24 cellular contexts compared by ENCODE assay signal in genomic region chr2:171227066-171227782, GRCh38.
A peak's percentile ranks its signal among the peaks of the same experiment; 100 is the strongest.
DNase-seq lines count a peak whose midpoint lies in the region; ATAC-seq, FAIRE-seq and TF ChIP-seq lines count a peak whose summit lies in the region.
"Had no signal": no experiment of that assay in that cellular context is flagged by ENCODE, and none has a peak within 500 bp of the region (broad histone marks: within the 10 kb centered on the region; RNA-seq: fewer than 3 reads in every experiment).

No MANE protein-coding gene starts in this region.

- H3K4ac ChIP-seq in mesendoderm (ENCODE audit: low read depth, low read length) = no peak overlapping the region

- H3K79me2 ChIP-seq in OCI-LY7 (ENCODE audit: insufficient read depth, low read depth, low read length) (no peaks in the 10 kb centered on the region), K562 (ENCODE audit: control insufficient read depth, insufficient read depth, low read length) (no peaks in the 10 kb centered on the region), mesendoderm (ENCODE audit: control insufficient read depth, insufficient read depth, low read length) (no peaks in the 10 kb centered on the region)

- POLR2A ChIA-PET in OCI-LY7 (lab: Charles Lee) = interaction anchor here (0.7 to 1.2 kb wide), 3 partner anchors 22 to 210 kb away, joined by 3 to 13 read pairs (median 3); no protein-coding TSS in a partner anchor
- POLR2A ChIA-PET in K562 (lab: Yijun Ruan, JAX) = interaction anchor here (0.6 to 1.4 kb wide), 4 partner anchors 13 to 1199 kb away, joined by 3 to 5 read pairs (median 3); no protein-coding TSS in a partner anchor

- no peak overlapping the region for H2BK15ac ChIP-seq in mesendoderm (replicated peaks; ENCODE audit: low read depth)

- no peaks in the 10 kb centered on the region for H3K79me1 ChIP-seq in mesendoderm (ENCODE audit: low read length)

- TF ChIP-seq EP300 in K562 (IDR thresholded peaks at IDR 0.05; ENCODE audit: low read length) = no peak

- H3K9me3 ChIP-seq in OCI-LY7 (ENCODE audit: low read length) = peaks cover 12% of the 10 kb centered on the region; the same call in 1 of the 2 replicates
- H3K9me3 ChIP-seq in K562 (replicated peaks; ENCODE audit: control insufficient read depth, insufficient read depth, low read depth, low read length) = no peaks in the 10 kb centered on the region
- H3K9me3 ChIP-seq: prostate gland, tibial artery had no signal

- H2BK120ac ChIP-seq in mesendoderm (ENCODE audit: low read depth, low read length) = no peak overlapping the region

- H3K36me3 ChIP-seq in OCI-LY7 (ENCODE audit: insufficient read depth, low read length) (no peaks in the 10 kb centered on the region; the same call in 1 of the 2 replicates), K562 (ENCODE audit: control insufficient read depth, insufficient read depth, low read length) (no peaks in the 10 kb centered on the region), mesendoderm (ENCODE audit: control insufficient read depth, insufficient read depth, low read length) (no peaks in the 10 kb centered on the region)
- H3K36me3 ChIP-seq: heart left ventricle, prostate gland, tibial artery had no signal

- H3K9me2 ChIP-seq in OCI-LY7 (ENCODE audit: insufficient read depth, low read length) = no peaks in the 10 kb centered on the region

- no peaks in the 10 kb centered on the region for H3K9me1 ChIP-seq in K562 (ENCODE audit: control insufficient read depth, insufficient read depth, low read length)

- in situ Hi-C loops in K562 (cut with MboI) = no loop called here

- peaks cover 6% of the 10 kb centered on the region for H3K4me1 ChIP-seq in OCI-LY7 (ENCODE audit: insufficient read depth, low read length, poor library complexity, severe bottlenecking)
- H3K4me1 ChIP-seq in K562 (replicated peaks in 1 of 2; ENCODE audit: control insufficient read depth in 2 of 2, insufficient read depth in 2 of 2, low read length in 2 of 2) = peaks cover 0 to 6% of the 10 kb centered on the region in 2 experiments; a peak in 3 of 5 replicates
- no peaks in the 10 kb centered on the region for H3K4me1 ChIP-seq in mesendoderm (ENCODE audit: control insufficient read depth, low read depth, low read length)
- H3K4me1 ChIP-seq: heart left ventricle, prostate gland, tibial artery had no signal

- H2AK5ac ChIP-seq in mesendoderm (ENCODE audit: low read length) = no peak overlapping the region

- no peak overlapping the region for H3K56ac ChIP-seq in mesendoderm (ENCODE audit: low read length)

- 16% methylated on average over 2 of the region's 2 CpGs for WGBS in K562 (ENCODE audit: insufficient coverage, low coverage, missing lambda C conversion rate)
- WGBS in mesendoderm (ENCODE audit: extremely low coverage, insufficient coverage, low lambda C conversion rate) = no CpG with 5 or more reads among the region's 2 CpGs

- H3K4me2 ChIP-seq in OCI-LY7 (ENCODE audit: low read length) (no peak overlapping the region), K562 (ENCODE audit: insufficient read depth, low read length) (no peak overlapping the region), mesendoderm (ENCODE audit: low read length) (no peak overlapping the region)

- CTCF ChIA-PET in OCI-LY7 (lab: Charles Lee; ENCODE audit: unreplicated experiment) (no interaction called here), K562 (lab: Yijun Ruan, JAX; ENCODE audit: low intra/inter-chr PET ratio) (no interaction called here)

- ATAC-seq in K562 (peak; percentile 78), left cardiac atrium (no peak), GM21447 (IDR thresholded peaks at IDR 0.05; ENCODE audit: unreplicated experiment) (no peak)
- ATAC-seq: effector memory CD8-positive, alpha-beta T cell; heart left ventricle; stimulated activated naive CD8-positive, alpha-beta T cell treated with anti-CD3 and anti-CD28 coated beads, Interleukin-15, Interleukin-2, amounts not matched to agents 100 U/mL and 50 U/mL, for 24 hours had no signal

- H2BK5ac ChIP-seq in mesendoderm (ENCODE audit: low read length) = no peak overlapping the region

- no peak for FAIRE-seq in K562 (lab: Jason Lieb, UNC)
- FAIRE-seq: small intestine had no signal

- H3K18ac ChIP-seq in mesendoderm (ENCODE audit: low read length) = peak overlapping the region; percentile 12

- no peak for TF ChIP-seq RAD21 in K562 (CRISPR knock-in tag; conservative IDR thresholded peaks at IDR 0.05 in 1 of 2, IDR thresholded peaks at IDR 0.05 in 1 of 2)

- intact Hi-C loops in OCI-LY7 (cut with micrococcal nuclease; ENCODE audit: unreplicated experiment) (no loop called here), K562 (cut with micrococcal nuclease) (loop anchor here (5.0 kb wide), 1 partner anchor 65 kb away; the partner anchor contains the start of gene TLK1), left cardiac atrium (cut with DNase I) (no loop called here)

- no peak overlapping the region for H3K23ac ChIP-seq in mesendoderm (ENCODE audit: low read length)

- H3K27me3 ChIP-seq in K562 (ENCODE audit: control insufficient read depth in 2 of 2, insufficient read depth in 2 of 2, low read length in 2 of 2) (no peaks in the 10 kb centered on the region), mesendoderm (ENCODE audit: insufficient read depth, low read length, poor library complexity) (no peaks in the 10 kb centered on the region)
- H3K27me3 ChIP-seq: heart left ventricle, tibial artery had no signal

- TF ChIP-seq POLR2A in K562 (conservative IDR thresholded peaks at IDR 0.05) = no peak

- H4K5ac ChIP-seq in mesendoderm (ENCODE audit: low read length) = no peak overlapping the region

- H4K20me1 ChIP-seq in OCI-LY7 (ENCODE audit: insufficient read depth, low read length) = no peaks in the 10 kb centered on the region
- H4K20me1 ChIP-seq in K562 (replicated peaks; ENCODE audit: control insufficient read depth, insufficient read depth, low read length) = no peaks in the 10 kb centered on the region

- H3K9ac ChIP-seq in K562 (ENCODE audit: insufficient read depth in 1 of 2, low read depth in 2 of 2, low read length in 2 of 2) = no peak overlapping the region
- no peak overlapping the region for H3K9ac ChIP-seq in mesendoderm (ENCODE audit: low read length)

- no peak overlapping the region for H4K8ac ChIP-seq in mesendoderm (ENCODE audit: low read depth, low read length)

- TF ChIP-seq CTCF in OCI-LY7 (conservative IDR thresholded peaks at IDR 0.05; ENCODE audit: low read length) (no peak), K562 (IDR thresholded peaks at IDR 0.05 in 2 of 3, conservative IDR thresholded peaks at IDR 0.05 in 1 of 3; ENCODE audit: insufficient read depth in 2 of 3, low read depth in 1 of 3, low read length in 3 of 3) (no peak)

- H3K27ac ChIP-seq in OCI-LY7 (ENCODE audit: low read depth, low read length, poor library complexity, severe bottlenecking) (no peak overlapping the region), K562 (ENCODE audit: extremely low read depth, low read depth, low read length) (no peak overlapping the region), mesendoderm (ENCODE audit: low read depth, low read length) (no peak overlapping the region)
- H3K27ac ChIP-seq: heart left ventricle, HL-60, prostate gland, tibial artery had no signal

- BruUV-seq in OCI-LY7 (replicated peaks; lab: Mats Ljungman, UMichigan) = no TSS peak
- BruUV-seq in K562 (replicated peaks; lab: Mats Ljungman, UMichigan) = no TSS peak

- H2AFZ ChIP-seq in OCI-LY7 (ENCODE audit: low read length) (peak overlapping the region; percentile 44; the same call in 1 of the 2 replicates), K562 (ENCODE audit: low read depth, low read length) (peak overlapping the region; percentile 2; the same call in 1 of the 2 replicates)

- peak; percentile 59 for DNase-seq in ELR (ENCODE audit: low read depth)
- no peak for DNase-seq in OCI-LY7 (ENCODE audit: low spot score)
- DNase-seq in K562 (ENCODE audit: extremely low read depth in 1 of 4, low spot score in 3 of 4) = peak in 3 of 4 experiments; percentile 53 to 65 (median 54)
- no peak for DNase-seq in mesendoderm
- DNase-seq in activated CD4-positive, alpha-beta T cell treated with anti-CD3 and anti-CD28 coated beads for 4 hours = no peak
- no peak for DNase-seq in left cardiac atrium
- no peak for DNase-seq in HCEC 1CT
- DNase-seq: activated CD4-positive, alpha-beta memory T cell treated with anti-CD3 and anti-CD28 coated beads, Interleukin-2, amount 10 ng/mL, durations not matched to agents 7 days and 5 days; activated naive CD4-positive, alpha-beta T cell; activated T-cell treated with anti-CD3 and anti-CD28 coated beads for 4 hours; CD4-positive, alpha-beta T cell; DMS153; effector memory CD8-positive, alpha-beta T cell; heart left ventricle; NCI-H748 treated with DMSO at 0.1 percent for 48 hours; SHP77 treated with DMSO at 0.1 percent for 48 hours; small intestine; stimulated activated CD4-positive, alpha-beta T cell treated with anti-CD3 and anti-CD28 coated beads, Interleukin-2, amount 100 ng/mL, for 48 hours; stimulated activated naive CD8-positive, alpha-beta T cell treated with anti-CD3 and anti-CD28 coated beads, Interleukin-15, Interleukin-2, amounts not matched to agents 100 U/mL and 50 U/mL, for 24 hours; T-helper 2 cell; tibial artery had no signal

- no peak overlapping the region for H3K4me3 ChIP-seq in OCI-LY7 (ENCODE audit: low read depth, low read length, poor library complexity, severe bottlenecking)
- H3K4me3 ChIP-seq in K562 = no peak overlapping the region
- H3K4me3 ChIP-seq in mesendoderm (ENCODE audit: low read length) = no peak overlapping the region
- H3K4me3 ChIP-seq: heart left ventricle, prostate gland, tibial artery had no signal

TF ChIP-seq in K562, 482 proteins besides CTCF, POLR2A, EP300 and RAD21 (continues in another document):
- no peak for TF ChIP-seq KLF13 (tag; IDR thresholded peaks at IDR 0.05; ENCODE audit: borderline replicate concordance, low read depth)
- TF ChIP-seq ZNF384 (IDR thresholded peaks at IDR 0.05; ENCODE audit: low read depth, low read length) = 0 out of 2 replicates have a peak, but pooled peaks have one; percentile 31
- no peak for TF ChIP-seq ETV5 (CRISPR knock-in tag; IDR thresholded peaks at IDR 0.05; ENCODE audit: low read depth)
- TF ChIP-seq ZBED1 (IDR thresholded peaks at IDR 0.05) = no peak
- no peak for TF ChIP-seq ZNF217 (CRISPR knock-in tag; IDR thresholded peaks at IDR 0.05)
- peak; percentile 90 for TF ChIP-seq USF2 (CRISPR knock-in tag; IDR thresholded peaks at IDR 0.05)
- no peak for TF ChIP-seq ESRRB (CRISPR knock-in tag; IDR thresholded peaks at IDR 0.05; ENCODE audit: borderline replicate concordance)
- TF ChIP-seq SNAPC5 (CRISPR knock-in tag; IDR thresholded peaks at IDR 0.05) = no peak
- TF ChIP-seq CBFA2T3 (IDR thresholded peaks at IDR 0.05) = no peak

Comparison
In these comparisons a context has a peak if more than half of its experiments do, and no peak if none do; other contexts are left out.
1. DNase-seq: peak in ELR (single experiment) and K562 (3 of 4); none in OCI-LY7 (single experiment), mesendoderm (single experiment), activated CD4-positive, alpha-beta T cell treated with anti-CD3 and anti-CD28 coated beads for 4 hours (0 of 2), left cardiac atrium (single experiment) and HCEC 1CT (single experiment).